In genomic region chr17:36854982-36855381, GRCh38 we compare ENCODE assay signal across 35 cellular contexts.
"Had no signal": no experiment of that assay in that cellular context is flagged by ENCODE, and none has a peak within 500 bp of the region (broad histone marks: within the 10 kb centered on the region; RNA-seq: fewer than 3 reads in every experiment).

No MANE protein-coding gene starts in this region.

- H3K27ac ChIP-seq: brain microvascular endothelial cell, Peyer's patch, RWPE1, WERI-Rb-1 had no signal

- H3K27me3 ChIP-seq: brain microvascular endothelial cell, Peyer's patch had no signal

- H3K9me3 ChIP-seq: Peyer's patch had no signal

- H3K4me1 ChIP-seq: Peyer's patch had no signal

- DNase-seq: activated CD4-positive, alpha-beta memory T cell treated with anti-CD3 and anti-CD28 coated beads, Interleukin-2, amount 10 ng/mL, durations not matched to agents 7 days and 5 days; activated CD4-positive, alpha-beta T cell treated with anti-CD3 and anti-CD28 coated beads for 1 hour; activated CD4-positive, alpha-beta T cell treated with anti-CD3 and anti-CD28 coated beads for 48 hours; activated CD4-positive, CD25-positive, alpha-beta regulatory T cell; activated CD8-positive, alpha-beta memory T cell treated with anti-CD3 and anti-CD28 coated beads for 24 hours; activated CD8-positive, alpha-beta memory T cell treated with anti-CD3 and anti-CD28 coated beads, Interleukin-2, amount 10 ng/mL, durations not matched to agents 7 days and 5 days; activated CD8-positive, alpha-beta memory T cell treated with anti-CD3 and anti-CD28 coated beads, Interleukin-2, amount 50 U/mL, for 48 hours; activated effector memory CD4-positive, alpha-beta T cell treated with Interleukin-2 at 50 U/mL for 16 hours; activated naive CD4-positive, alpha-beta T cell treated with anti-CD3 and anti-CD28 coated beads, Interleukin-2, amount 10 ng/mL, durations not matched to agents 7 days and 5 days; activated naive CD8-positive, alpha-beta T cell treated with anti-CD3 and anti-CD28 coated beads, Interleukin-2, amount 50 U/mL, for 24 hours; activated T-cell treated with anti-CD3 and anti-CD28 coated beads, Interleukin-2, amount 50 U/mL, for 48 hours; anterior cingulate cortex; brain microvascular endothelial cell; central memory CD4-positive, alpha-beta T cell; MM.1S; MV-4-11; NCI-H1092; NCI-H1417; NCI-H146; NCI-H187; NCI-H2029 treated with DMSO at 0.1 percent for 48 hours; NCI-H2107; NCI-H2171; NCI-H510A; NCI-H526; NCI-H748 treated with DMSO at 0.1 percent for 48 hours; NK-92 treated with Interleukin-12 subunit alpha and Interleukin-12 subunit beta, amount 100 ng/mL, for 24 hours; PC-3; Peyer's patch; Right ventricle myocardium superior; SW 1271; T-helper 1 cell; T1000; WERI-Rb-1 had no signal

- H3K4me3 ChIP-seq: Peyer's patch had no signal

- ATAC-seq: activated CD8-positive, alpha-beta memory T cell treated with anti-CD3 and anti-CD28 coated beads, Interleukin-2, amount 10 ng/mL, durations not matched to agents 7 days and 5 days; activated naive CD8-positive, alpha-beta T cell treated with anti-CD3 and anti-CD28 coated beads, Interleukin-2, amount 50 U/mL, for 24 hours; PC-3 had no signal

- H3K36me3 ChIP-seq: brain microvascular endothelial cell, Peyer's patch, WERI-Rb-1 had no signal
